Comparison of ENCODE assay signal across 1 cellular context in genomic region chr3:47162695-47163022, GRCh38.
A peak's percentile ranks its signal among the peaks of the same experiment; 100 is the strongest.
TF ChIP-seq lines count a peak whose summit lies in the region.

No MANE protein-coding gene starts in this region.

TF ChIP-seq in K562, 482 proteins besides CTCF, POLR2A, EP300 and RAD21 (continued from another document):
- TF ChIP-seq ZBTB5 (IDR thresholded peaks at IDR 0.05) (no peak), BHLHE40 (IDR thresholded peaks at IDR 0.05; ENCODE audit: low read length) (peak; percentile 62), SOX6 (IDR thresholded peaks at IDR 0.05) (peak; percentile 53; the same call in 1 of the 2 replicates), MXI1 (IDR thresholded peaks at IDR 0.05; ENCODE audit: low read depth, low read length) (no peak), GATAD2B (IDR thresholded peaks at IDR 0.05; ENCODE audit: borderline replicate concordance) (peak; percentile 21; the same call in 1 of the 2 replicates), TFE3 (CRISPR knock-in tag; IDR thresholded peaks at IDR 0.05) (no peak), DPF2 (IDR thresholded peaks at IDR 0.05) (peak; percentile 39; the same call in 1 of the 2 replicates), ZKSCAN8 (CRISPR knock-in tag; IDR thresholded peaks at IDR 0.05) (0 out of 2 replicates have a peak, but pooled peaks have one; percentile 22), AFF1 (IDR thresholded peaks at IDR 0.05; ENCODE audit: low read depth in 1 of 2, partially characterized antibody in 2 of 2) (peak in 1 of 2 experiments; percentile 35)
